In the genomic region with DNA sequence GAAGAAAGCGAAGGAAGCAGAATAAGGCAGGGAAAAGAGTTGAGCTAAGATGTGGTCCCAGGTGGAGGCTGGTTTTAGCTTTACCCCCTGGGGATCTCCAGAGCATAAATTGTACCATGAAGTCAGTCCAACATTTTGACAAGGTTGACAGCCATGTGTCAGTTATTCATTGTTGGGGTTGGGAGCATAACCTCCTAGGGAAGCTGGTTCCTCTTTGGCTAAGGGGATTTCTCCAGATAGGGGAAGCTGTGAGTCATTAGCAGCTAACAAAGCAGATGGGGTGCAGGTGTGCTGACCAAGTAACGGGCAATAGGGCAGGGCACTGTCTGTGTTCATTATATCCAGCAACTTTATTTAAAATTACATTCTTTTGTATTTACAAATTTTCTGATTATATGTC, we compare ENCODE assay signal across 12 cellular contexts.
DNase-seq lines count a peak whose midpoint lies in the region; ATAC-seq and TF ChIP-seq lines count a peak whose summit lies in the region.
"Had no signal": no experiment of that assay in that cellular context is flagged by ENCODE, and none has a peak within 500 bp of the region (broad histone marks: within the 10 kb centered on the region; RNA-seq: fewer than 3 reads in every experiment).

No MANE protein-coding gene starts in this region.

- intact Hi-C loops in naive thymus-derived CD4-positive, alpha-beta T cell (cut with micrococcal nuclease), result no loop called here
- intact Hi-C loops in OCI-LY7 (cut with micrococcal nuclease; ENCODE audit: unreplicated experiment), result no loop called here

- H3K27me3 ChIP-seq in naive thymus-derived CD4-positive, alpha-beta T cell (ENCODE audit: control insufficient read depth in 2 of 2, insufficient read depth in 2 of 2, low read length in 2 of 2), result no peaks in the 10 kb centered on the region
- H3K27me3 ChIP-seq: SJSA1 had no signal

- no peaks in the 10 kb centered on the region for H3K9me2 ChIP-seq in OCI-LY7 (ENCODE audit: insufficient read depth, low read length)

- no peak overlapping the region for H3K27ac Mint-ChIP-seq in naive thymus-derived CD4-positive, alpha-beta T cell
- no peak overlapping the region for H3K27ac Mint-ChIP-seq in stimulated activated effector memory CD8-positive, alpha-beta T cell treated with anti-CD3 and anti-CD28 coated beads, Interleukin-12 subunit alpha, Interleukin-12 subunit beta, amount 100 ng/mL, for 72 hours

- CTCF ChIA-PET in naive thymus-derived CD4-positive, alpha-beta T cell (lab: Charles Lee), result no interaction called here
- CTCF ChIA-PET in OCI-LY7 (lab: Charles Lee; ENCODE audit: unreplicated experiment), result no interaction called here

- H3K27ac ChIP-seq in naive thymus-derived CD4-positive, alpha-beta T cell (ENCODE audit: low read depth, low read length), result no peak overlapping the region
- H3K27ac ChIP-seq in OCI-LY7 (ENCODE audit: low read depth, low read length, poor library complexity, severe bottlenecking), result no peak overlapping the region
- H3K27ac ChIP-seq: SJSA1 had no signal

- no peaks in the 10 kb centered on the region for H3K4me1 ChIP-seq in naive thymus-derived CD4-positive, alpha-beta T cell (ENCODE audit: control insufficient read depth in 2 of 2, insufficient read depth in 2 of 2, low read length in 2 of 2)
- H3K4me1 ChIP-seq in OCI-LY7 (ENCODE audit: insufficient read depth, low read length, poor library complexity, severe bottlenecking), result no peaks in the 10 kb centered on the region

- POLR2A ChIA-PET in naive thymus-derived CD4-positive, alpha-beta T cell (lab: Charles Lee), result interaction anchor here (0.6 kb wide), 1 partner anchor 174 kb away, joined by 3 read pairs; no protein-coding TSS in a partner anchor
- POLR2A ChIA-PET in OCI-LY7 (lab: Charles Lee), result interaction anchor here (0.6 to 1.0 kb wide), 3 partner anchors 20 to 1908 kb away, joined by 3 to 5 read pairs (median 5); no protein-coding TSS in a partner anchor

- H3K4me1 Mint-ChIP-seq in naive thymus-derived CD4-positive, alpha-beta T cell, result no peaks in the 10 kb centered on the region
- H3K4me1 Mint-ChIP-seq in stimulated activated effector memory CD8-positive, alpha-beta T cell treated with anti-CD3 and anti-CD28 coated beads, Interleukin-12 subunit alpha, Interleukin-12 subunit beta, amount 100 ng/mL, for 72 hours, result no peaks in the 10 kb centered on the region

- H3K4me3 ChIP-seq in naive thymus-derived CD4-positive, alpha-beta T cell (ENCODE audit: low read length), result no peak overlapping the region
- H3K4me3 ChIP-seq in OCI-LY7 (ENCODE audit: low read depth, low read length, poor library complexity, severe bottlenecking), result no peak overlapping the region
- H3K4me3 ChIP-seq: SJSA1 had no signal

- peak; percentile 60 for ATAC-seq in GM18873 (IDR thresholded peaks at IDR 0.05; ENCODE audit: low FRiP score, unreplicated experiment)
- peak; percentile 81 for ATAC-seq in HG02852 (IDR thresholded peaks at IDR 0.05; ENCODE audit: unreplicated experiment)
- ATAC-seq in naive thymus-derived CD4-positive, alpha-beta T cell, result peak; percentile 52
- ATAC-seq in GM18498 (IDR thresholded peaks at IDR 0.05; ENCODE audit: unreplicated experiment), result no peak
- ATAC-seq in stimulated activated effector memory CD8-positive, alpha-beta T cell treated with anti-CD3 and anti-CD28 coated beads, Interleukin-12 subunit alpha, Interleukin-12 subunit beta, amount 100 ng/mL, for 72 hours, result no peak
- ATAC-seq: esophagus mucosa had no signal

- no TSS peak for BruUV-seq in OCI-LY7 (replicated peaks; lab: Mats Ljungman, UMichigan)

- H2AFZ ChIP-seq in OCI-LY7 (ENCODE audit: low read length), result no peak overlapping the region

- no peaks in the 10 kb centered on the region for H4K20me1 ChIP-seq in OCI-LY7 (ENCODE audit: insufficient read depth, low read length)

- H3K36me3 ChIP-seq in naive thymus-derived CD4-positive, alpha-beta T cell (ENCODE audit: control insufficient read depth in 2 of 3, insufficient read depth in 3 of 3, low read length in 3 of 3), result no peaks in the 10 kb centered on the region
- no peaks in the 10 kb centered on the region for H3K36me3 ChIP-seq in OCI-LY7 (ENCODE audit: insufficient read depth, low read length)
- H3K36me3 ChIP-seq: SJSA1 had no signal

- H3K4me3 Mint-ChIP-seq in naive thymus-derived CD4-positive, alpha-beta T cell, result no peak overlapping the region
- H3K4me3 Mint-ChIP-seq in stimulated activated effector memory CD8-positive, alpha-beta T cell treated with anti-CD3 and anti-CD28 coated beads, Interleukin-12 subunit alpha, Interleukin-12 subunit beta, amount 100 ng/mL, for 72 hours, result no peak overlapping the region

- peaks cover 0 to 14% (median 3%) of the 10 kb centered on the region in 5 donors for H3K27me3 Mint-ChIP-seq in naive thymus-derived CD4-positive, alpha-beta T cell

- H3K4me2 ChIP-seq in OCI-LY7 (ENCODE audit: low read length), result no peak overlapping the region

- H3K79me2 ChIP-seq in OCI-LY7 (ENCODE audit: insufficient read depth, low read depth, low read length), result no peaks in the 10 kb centered on the region

- H3K9me3 ChIP-seq in naive thymus-derived CD4-positive, alpha-beta T cell (ENCODE audit: control insufficient read depth in 2 of 3, low read length in 3 of 3), result no peaks in the 10 kb centered on the region
- no peaks in the 10 kb centered on the region for H3K9me3 ChIP-seq in OCI-LY7 (ENCODE audit: low read length)
- H3K9me3 ChIP-seq: SJSA1 had no signal

- DNase-seq in RKO (ENCODE audit: low spot score) (peak; percentile 1), OCI-LY7 (ENCODE audit: low spot score) (no peak)
- DNase-seq in naive thymus-derived CD4-positive, alpha-beta T cell, result no peak
- DNase-seq in stimulated activated effector memory CD8-positive, alpha-beta T cell treated with anti-CD3 and anti-CD28 coated beads, Interleukin-12 subunit alpha, Interleukin-12 subunit beta, amount 100 ng/mL, for 72 hours (ENCODE audit: low spot score in 2 of 2), result no peak
- DNase-seq: islet precursor cell; NCI-H2029; stimulated activated CD4-positive, alpha-beta T cell treated with anti-CD3 and anti-CD28 coated beads, Interleukin-2, amount 100 ng/mL, for 24 hours had no signal

- H3K9me3 Mint-ChIP-seq in naive thymus-derived CD4-positive, alpha-beta T cell, result peaks cover 0 to 11% (median 0%) of the 10 kb centered on the region in 11 donors
- peaks cover 1% of the 10 kb centered on the region for H3K9me3 Mint-ChIP-seq in stimulated activated effector memory CD8-positive, alpha-beta T cell treated with anti-CD3 and anti-CD28 coated beads, Interleukin-12 subunit alpha, Interleukin-12 subunit beta, amount 100 ng/mL, for 72 hours

- no peaks in the 10 kb centered on the region for H3K36me3 Mint-ChIP-seq in naive thymus-derived CD4-positive, alpha-beta T cell
- no peaks in the 10 kb centered on the region for H3K36me3 Mint-ChIP-seq in stimulated activated effector memory CD8-positive, alpha-beta T cell treated with anti-CD3 and anti-CD28 coated beads, Interleukin-12 subunit alpha, Interleukin-12 subunit beta, amount 100 ng/mL, for 72 hours

- no peak for TF ChIP-seq CTCF in OCI-LY7 (conservative IDR thresholded peaks at IDR 0.05; ENCODE audit: low read length)

Comparison
In these comparisons a context has a peak if more than half of its experiments do, and no peak if none do; other contexts are left out.
1. ATAC-seq: peak in GM18873 (single experiment), HG02852 (single experiment) and naive thymus-derived CD4-positive, alpha-beta T cell (single experiment); none in GM18498 (single experiment) and stimulated activated effector memory CD8-positive, alpha-beta T cell treated with anti-CD3 and anti-CD28 coated beads, Interleukin-12 subunit alpha, Interleukin-12 subunit beta, amount 100 ng/mL, for 72 hours (single experiment).